In genomic region chr6:88004707-88005106, GRCh38 we compare ENCODE assay signal across 31 cellular contexts. TPM values are rescaled to one million over a fixed set of nuclear protein-coding genes. Genes with fewer than 3 reads are reported as not detected.
DNase-seq lines count a peak whose midpoint lies in the region; ATAC-seq and TF ChIP-seq lines count a peak whose summit lies in the region.
"Had no signal": no experiment of that assay in that cellular context is flagged by ENCODE, and none has a peak within 500 bp of the region (broad histone marks: within the 10 kb centered on the region; RNA-seq: fewer than 3 reads in every experiment).

No MANE protein-coding gene starts in this region.

- intact Hi-C loops in left lung (cut with DNase I), result no loop called here
- intact Hi-C loops in activated CD4-positive, alpha-beta memory T cell treated with anti-CD3 and anti-CD28 coated beads for 36 hours (cut with micrococcal nuclease), result no loop called here

- no peaks in the 10 kb centered on the region for H3K4me1 Mint-ChIP-seq in activated CD4-positive, alpha-beta memory T cell treated with anti-CD3 and anti-CD28 coated beads for 36 hours (ENCODE audit: low read depth)
- peaks cover 12% of the 10 kb centered on the region for H3K4me1 Mint-ChIP-seq in endothelial cell (ENCODE audit: unreplicated experiment)
- H3K4me1 Mint-ChIP-seq: central memory CD8-positive, alpha-beta T cell had no signal

- no peaks in the 10 kb centered on the region for H3K36me3 Mint-ChIP-seq in activated CD4-positive, alpha-beta memory T cell treated with anti-CD3 and anti-CD28 coated beads for 36 hours
- H3K36me3 Mint-ChIP-seq in endothelial cell (ENCODE audit: low read depth, unreplicated experiment), result no peaks in the 10 kb centered on the region
- H3K36me3 Mint-ChIP-seq: CD4-positive, alpha-beta memory T cell had no signal

- H3K4me3 ChIP-seq in left lung, result no peak overlapping the region
- H3K4me3 ChIP-seq: gastroesophageal sphincter, thoracic aorta, vagina had no signal

- POLR2A ChIA-PET in activated CD4-positive, alpha-beta memory T cell treated with anti-CD3 and anti-CD28 coated beads for 36 hours (lab: Charles Lee), result no interaction called here

- DNase-seq in SIG-M5 treated with dmso at 0.1 percent for 504 hours (lab: John Stamatoyannopoulos, UW; ENCODE audit: unreplicated experiment), result peak; percentile 11
- DNase-seq in SIG-M5 (lab: John Stamatoyannopoulos, UW), result no peak
- peak; percentile 13 for DNase-seq in SW480 (ENCODE audit: low spot score)
- DNase-seq in left lung, result peak; percentile 23 to 49
- no peak for DNase-seq in activated CD4-positive, alpha-beta memory T cell treated with anti-CD3 and anti-CD28 coated beads for 36 hours
- DNase-seq in stimulated activated naive CD8-positive, alpha-beta T cell treated with anti-CD3 and anti-CD28 coated beads, Interleukin-15, Interleukin-2, amounts not matched to agents 100 U/mL and 50 U/mL, for 24 hours, result no peak
- no peak for DNase-seq in endothelial cell (ENCODE audit: low spot score)
- no peak for DNase-seq in activated naive CD4-positive, alpha-beta T cell (lab: John Stamatoyannopoulos, UW)
- DNase-seq: activated CD4-positive, alpha-beta T cell treated with anti-CD3 and anti-CD28 coated beads for 48 hours; activated effector memory CD4-positive, alpha-beta T cell treated with anti-CD3 and anti-CD28 coated beads, Interleukin-2, amount 50 U/mL, for 16 hours; activated T-cell treated with anti-CD3 and anti-CD28 coated beads, Interleukin-2, amount 50 U/mL, for 1 hour; CD4-positive, alpha-beta memory T cell; dermis blood vessel endothelial cell; GOT3; hippocampal formation; KBM-7; left colon; NCI-H187 treated with DMSO at 0.1 percent for 48 hours; NCI-H526 treated with DMSO at 0.1 percent for 48 hours had no signal

- no peak overlapping the region for H3K27ac Mint-ChIP-seq in activated CD4-positive, alpha-beta memory T cell treated with anti-CD3 and anti-CD28 coated beads for 36 hours
- no peak overlapping the region for H3K27ac Mint-ChIP-seq in endothelial cell (ENCODE audit: unreplicated experiment)
- H3K27ac Mint-ChIP-seq: progenitor cell of endocrine pancreas; stimulated activated naive CD8-positive, alpha-beta T cell treated with anti-CD3 and anti-CD28 coated beads, Interleukin-15, Interleukin-2, amounts not matched to agents 100 ng/mL and 50 ng/mL, for 24 hours had no signal

- CTCF ChIA-PET in activated CD4-positive, alpha-beta memory T cell treated with anti-CD3 and anti-CD28 coated beads for 36 hours (lab: Charles Lee), result no interaction called here

- no peaks in the 10 kb centered on the region for H3K36me3 ChIP-seq in left lung
- H3K36me3 ChIP-seq: gastroesophageal sphincter, thoracic aorta, vagina had no signal

- H3K27me3 ChIP-seq in left lung, result peaks cover 0 to 5% of the 10 kb centered on the region in 2 donors
- H3K27me3 ChIP-seq: vagina had no signal

- no peak for TF ChIP-seq CTCF in left lung (IDR thresholded peaks at IDR 0.05)
- no peak for TF ChIP-seq CTCF in endothelial cell (IDR thresholded peaks at IDR 0.05; ENCODE audit: unreplicated experiment)

- H3K4me1 ChIP-seq in left lung, result no peaks in the 10 kb centered on the region
- H3K4me1 ChIP-seq: gastroesophageal sphincter, vagina had no signal

- no peak overlapping the region for H3K27ac ChIP-seq in left lung
- H3K27ac ChIP-seq: gastroesophageal sphincter, thoracic aorta, vagina, VCaP had no signal

- peak; percentile 96 for ATAC-seq in left lung
- ATAC-seq in stimulated activated naive CD8-positive, alpha-beta T cell treated with anti-CD3 and anti-CD28 coated beads, Interleukin-15, Interleukin-2, amounts not matched to agents 100 U/mL and 50 U/mL, for 24 hours, result no peak
- ATAC-seq: gastroesophageal sphincter, left colon had no signal

- no peak overlapping the region for H3K4me3 Mint-ChIP-seq in activated CD4-positive, alpha-beta memory T cell treated with anti-CD3 and anti-CD28 coated beads for 36 hours
- H3K4me3 Mint-ChIP-seq in endothelial cell (ENCODE audit: unreplicated experiment), result no peak overlapping the region
- H3K4me3 Mint-ChIP-seq: CD4-positive, alpha-beta memory T cell; central memory CD8-positive, alpha-beta T cell; stimulated activated naive CD8-positive, alpha-beta T cell treated with anti-CD3 and anti-CD28 coated beads, Interleukin-15, Interleukin-2, amounts not matched to agents 100 ng/mL and 50 ng/mL, for 24 hours had no signal

- no peaks in the 10 kb centered on the region for H3K9me3 Mint-ChIP-seq in activated CD4-positive, alpha-beta memory T cell treated with anti-CD3 and anti-CD28 coated beads for 36 hours
- H3K9me3 Mint-ChIP-seq in endothelial cell (ENCODE audit: unreplicated experiment), result no peaks in the 10 kb centered on the region
- H3K9me3 Mint-ChIP-seq: CD4-positive, alpha-beta memory T cell; central memory CD8-positive, alpha-beta T cell; stimulated activated naive CD8-positive, alpha-beta T cell treated with anti-CD3 and anti-CD28 coated beads, Interleukin-15, Interleukin-2, amounts not matched to agents 100 ng/mL and 50 ng/mL, for 24 hours had no signal

- no peaks in the 10 kb centered on the region for H3K9me3 ChIP-seq in left lung
- H3K9me3 ChIP-seq: gastroesophageal sphincter, thoracic aorta, vagina had no signal

- peaks cover 11% of the 10 kb centered on the region for H3K27me3 Mint-ChIP-seq in activated CD4-positive, alpha-beta memory T cell treated with anti-CD3 and anti-CD28 coated beads for 36 hours
- H3K27me3 Mint-ChIP-seq in endothelial cell (ENCODE audit: unreplicated experiment), result no peaks in the 10 kb centered on the region

RNA-seq across cellular contexts. Expression of gene SPACA1, which starts 42.9 kb away (rescaled TPM):
- total RNA-seq in left lung, result not detected
- total RNA-seq in activated CD4-positive, alpha-beta memory T cell treated with anti-CD3 and anti-CD28 coated beads for 36 hours, result not detected
- total RNA-seq in endothelial cell (ENCODE audit: unreplicated experiment), result not detected
- total RNA-seq: A172; activated CD8-positive, alpha-beta memory T cell treated with anti-CD3 and anti-CD28 coated beads for 36 hours; CD4-positive, alpha-beta memory T cell; dermis blood vessel endothelial cell; fibroblast of lung; gastroesophageal sphincter; left colon; mesenteric fat pad; progenitor cell of endocrine pancreas; skeletal muscle tissue; thoracic aorta; vagina had no signal

Comparison
In these comparisons a context has a peak if more than half of its experiments do, and no peak if none do; other contexts are left out.
1. DNase-seq: peak in SIG-M5 treated with dmso at 0.1 percent for 504 hours (single experiment), SW480 (single experiment) and left lung (2 of 2); none in SIG-M5 (single experiment), activated CD4-positive, alpha-beta memory T cell treated with anti-CD3 and anti-CD28 coated beads for 36 hours (single experiment), stimulated activated naive CD8-positive, alpha-beta T cell treated with anti-CD3 and anti-CD28 coated beads, Interleukin-15, Interleukin-2, amounts not matched to agents 100 U/mL and 50 U/mL, for 24 hours (single experiment), endothelial cell (single experiment) and activated naive CD4-positive, alpha-beta T cell (0 of 4).